14 cellular contexts compared by ENCODE assay signal in genomic region chr18:36711813-36712444, GRCh38.
DNase-seq lines count a peak whose midpoint lies in the region; ATAC-seq and TF ChIP-seq lines count a peak whose summit lies in the region.
"Had no signal": no experiment of that assay in that cellular context is flagged by ENCODE, and none has a peak within 500 bp of the region (broad histone marks: within the 10 kb centered on the region; RNA-seq: fewer than 3 reads in every experiment).

No MANE protein-coding gene starts in this region.

- DNase-seq in A172 (ENCODE audit: low spot score) (peak; percentile 95), HS-5 (ENCODE audit: low read depth) (peak; percentile 64), caudate nucleus (lab: John Stamatoyannopoulos, UW) (peak in 34 of 61 donors; percentile 8 to 88 (median 35)), kidney glomerular epithelial cell (lab: John Stamatoyannopoulos, UW) (peak; percentile 67), NCI-H187 treated with DMSO at 0.1 percent for 48 hours (lab: John Stamatoyannopoulos, UW) (no peak), NCI-H524 (lab: John Stamatoyannopoulos, UW) (no peak)
- DNase-seq in activated CD8-positive, alpha-beta T cell treated with anti-CD3 and anti-CD28 coated beads for 36 hours, result no peak
- DNase-seq: immature natural killer cell, NCI-H2081 treated with DMSO at 0.1 percent for 48 hours, SJCRH30 had no signal

- H3K27ac Mint-ChIP-seq in activated CD8-positive, alpha-beta T cell treated with anti-CD3 and anti-CD28 coated beads for 36 hours, result no peak overlapping the region
- H3K27ac Mint-ChIP-seq: B cell, immature natural killer cell, progenitor cell of endocrine pancreas had no signal

- H3K9me3 Mint-ChIP-seq in activated CD8-positive, alpha-beta T cell treated with anti-CD3 and anti-CD28 coated beads for 36 hours, result no peaks in the 10 kb centered on the region
- H3K9me3 Mint-ChIP-seq: immature natural killer cell had no signal

- no peaks in the 10 kb centered on the region for H3K27me3 Mint-ChIP-seq in activated CD8-positive, alpha-beta T cell treated with anti-CD3 and anti-CD28 coated beads for 36 hours

- intact Hi-C loops in activated CD8-positive, alpha-beta T cell treated with anti-CD3 and anti-CD28 coated beads for 36 hours (cut with micrococcal nuclease), result no loop called here

- H3K36me3 Mint-ChIP-seq in activated CD8-positive, alpha-beta T cell treated with anti-CD3 and anti-CD28 coated beads for 36 hours (ENCODE audit: low read depth), result no peaks in the 10 kb centered on the region
- H3K36me3 Mint-ChIP-seq: immature natural killer cell had no signal

- POLR2A ChIA-PET in activated CD8-positive, alpha-beta T cell treated with anti-CD3 and anti-CD28 coated beads for 36 hours (lab: Charles Lee), result no interaction called here

- H3K4me1 Mint-ChIP-seq in activated CD8-positive, alpha-beta T cell treated with anti-CD3 and anti-CD28 coated beads for 36 hours (ENCODE audit: low read depth), result no peaks in the 10 kb centered on the region
- H3K4me1 Mint-ChIP-seq: B cell, immature natural killer cell had no signal

- CTCF ChIA-PET in activated CD8-positive, alpha-beta T cell treated with anti-CD3 and anti-CD28 coated beads for 36 hours (lab: Charles Lee), result interaction anchor here (1.5 kb wide), 1 partner anchor 24 kb away, joined by 5 read pairs; no protein-coding TSS in a partner anchor

- TF ChIP-seq CTCF in activated CD8-positive, alpha-beta T cell treated with anti-CD3 and anti-CD28 coated beads for 36 hours (IDR thresholded peaks at IDR 0.05), result no peak

- no peak for ATAC-seq in activated CD8-positive, alpha-beta T cell treated with anti-CD3 and anti-CD28 coated beads for 36 hours
- no peak for ATAC-seq in GM21381 (IDR thresholded peaks at IDR 0.05; ENCODE audit: unreplicated experiment)
- ATAC-seq: GM12878 had no signal

- H3K4me3 Mint-ChIP-seq in activated CD8-positive, alpha-beta T cell treated with anti-CD3 and anti-CD28 coated beads for 36 hours, result no peak overlapping the region
- H3K4me3 Mint-ChIP-seq: B cell, immature natural killer cell had no signal

- H3K27ac ChIP-seq in caudate nucleus (ENCODE audit: low read depth, low read length), result no peak overlapping the region
- H3K27ac ChIP-seq: SJCRH30 had no signal

Comparison
In these comparisons a context has a peak if more than half of its experiments do, and no peak if none do; other contexts are left out.
1. DNase-seq: peak in A172 (single experiment), HS-5 (single experiment), caudate nucleus (34 of 61) and kidney glomerular epithelial cell (single experiment); none in NCI-H187 treated with DMSO at 0.1 percent for 48 hours (single experiment), activated CD8-positive, alpha-beta T cell treated with anti-CD3 and anti-CD28 coated beads for 36 hours (single experiment) and NCI-H524 (0 of 2).